17 cellular contexts compared by ENCODE assay signal in genomic region chr2:3637311-3637675, GRCh38. TPM values are rescaled to one million over a fixed set of nuclear protein-coding genes. Genes with fewer than 3 reads are reported as not detected.
DNase-seq lines count a peak whose midpoint lies in the region; ATAC-seq and TF ChIP-seq lines count a peak whose summit lies in the region.
"Had no signal": no experiment of that assay in that cellular context is flagged by ENCODE, and none has a peak within 500 bp of the region (broad histone marks: within the 10 kb centered on the region; RNA-seq: fewer than 3 reads in every experiment).

No MANE protein-coding gene starts in this region.

- POLR2A ChIA-PET in activated B cell treated with CpG ODN at 0.5 μM for 24 hours (lab: Charles Lee): no interaction called here

- no peak overlapping the region for H2AFZ ChIP-seq in neuronal stem cell (ENCODE audit: low read length)

- no peaks in the 10 kb centered on the region; the same call in 1 of the 2 replicates for H3K27me3 ChIP-seq in H7 (ENCODE audit: control insufficient read depth, insufficient read depth, low read length)
- H3K27me3 ChIP-seq in neuronal stem cell (ENCODE audit: control insufficient read depth in 3 of 3, insufficient read depth in 3 of 3, low read depth in 1 of 3, low read length in 3 of 3): peaks cover 0 to 16% (median 0%) of the 10 kb centered on the region in 3 experiments
- no peaks in the 10 kb centered on the region for H3K27me3 ChIP-seq in testis
- H3K27me3 ChIP-seq: Peyer's patch had no signal

- H2BK15ac ChIP-seq in neuronal stem cell (ENCODE audit: low read length): no peak overlapping the region

- ATAC-seq in activated B cell treated with CpG ODN at 0.5 μM for 24 hours (ENCODE audit: low read depth): no peak
- no peak for ATAC-seq in HG03108 (IDR thresholded peaks at IDR 0.05; ENCODE audit: unreplicated experiment)

- H3K4me3 Mint-ChIP-seq in activated B cell treated with CpG ODN at 0.5 μM for 24 hours: no peak overlapping the region
- H3K4me3 Mint-ChIP-seq: CD4-positive, CD25-positive, alpha-beta regulatory T cell had no signal

- H3K4me1 Mint-ChIP-seq in activated B cell treated with CpG ODN at 0.5 μM for 24 hours: no peaks in the 10 kb centered on the region
- H3K4me1 Mint-ChIP-seq: CD4-positive, CD25-positive, alpha-beta regulatory T cell had no signal

- H3K36me3 ChIP-seq in H7 (replicated peaks; ENCODE audit: control insufficient read depth, insufficient read depth, low read length): no peaks in the 10 kb centered on the region
- peaks cover 0 to 2% of the 10 kb centered on the region in 2 donors for H3K36me3 ChIP-seq in neuronal stem cell (replicated peaks in 1 of 2; ENCODE audit: control insufficient read depth in 2 of 2, insufficient read depth in 2 of 2, low read length in 2 of 2)
- H3K36me3 ChIP-seq in testis (ENCODE audit: low read depth, missing control alignments): no peaks in the 10 kb centered on the region
- H3K36me3 ChIP-seq: Peyer's patch had no signal

- H2BK120ac ChIP-seq in neuronal stem cell (ENCODE audit: low read depth, low read length): no peak overlapping the region

- no peak overlapping the region for H3K27ac Mint-ChIP-seq in activated B cell treated with CpG ODN at 0.5 μM for 24 hours

- CTCF ChIA-PET in activated B cell treated with CpG ODN at 0.5 μM for 24 hours (lab: Charles Lee): no interaction called here

- no peaks in the 10 kb centered on the region for H3K9me3 Mint-ChIP-seq in activated B cell treated with CpG ODN at 0.5 μM for 24 hours
- H3K9me3 Mint-ChIP-seq: CD4-positive, CD25-positive, alpha-beta regulatory T cell had no signal

- H3K9me3 ChIP-seq in neuronal stem cell (replicated peaks in 1 of 2; ENCODE audit: control insufficient read depth in 2 of 2, insufficient read depth in 1 of 2, low read depth in 1 of 2, low read length in 2 of 2) (no peaks in the 10 kb centered on the region), testis (no peaks in the 10 kb centered on the region)
- H3K9me3 ChIP-seq: Peyer's patch had no signal

- H3K27me3 Mint-ChIP-seq in activated B cell treated with CpG ODN at 0.5 μM for 24 hours: peaks cover 3% of the 10 kb centered on the region
- H3K27me3 Mint-ChIP-seq: CD4-positive, CD25-positive, alpha-beta regulatory T cell had no signal

- TF ChIP-seq CTCF in activated B cell treated with CpG ODN at 0.5 μM for 24 hours (IDR thresholded peaks at IDR 0.05) (no peak), testis (IDR thresholded peaks at IDR 0.05) (no peak)

- no CpG with 5 or more reads among the region's 11 CpGs for WGBS in neuronal stem cell (ENCODE audit: extremely low coverage in 2 of 2, insufficient read length in 2 of 2, insufficient replicate concordance in 1 of 2), 2 donors
- WGBS in testis, 2 donors: 94 to 95% methylated on average over 11 of the region's 11 CpGs

- no peaks in the 10 kb centered on the region for H3K36me3 Mint-ChIP-seq in activated B cell treated with CpG ODN at 0.5 μM for 24 hours (ENCODE audit: low read depth)
- H3K36me3 Mint-ChIP-seq: CD4-positive, CD25-positive, alpha-beta regulatory T cell had no signal

- no peak overlapping the region for H3K4me2 ChIP-seq in neuronal stem cell (ENCODE audit: insufficient read depth, low read length, poor library complexity, severe bottlenecking)
- H3K4me2 ChIP-seq: KMS-11 had no signal

- H2AK5ac ChIP-seq in neuronal stem cell (ENCODE audit: low read depth, low read length): no peak overlapping the region

- no peak for TF ChIP-seq POLR2A in testis (IDR thresholded peaks at IDR 0.05)

- no peak overlapping the region for H4K8ac ChIP-seq in neuronal stem cell (ENCODE audit: low read depth, low read length)

- DNase-seq in H7 (peak; percentile 13), activated B cell treated with CpG ODN at 0.5 μM for 24 hours (peak; percentile 0), neuronal stem cell (ENCODE audit: low spot score) (no peak), testis (peak; percentile 9), amygdala (lab: John Stamatoyannopoulos, UW) (no peak), GM03348 (ENCODE audit: low spot score) (no peak)
- DNase-seq: CD4-positive, CD25-positive, alpha-beta regulatory T cell; EL; NCI-H1436 treated with DMSO at 0.1 percent for 48 hours; NCI-H2081; NCI-H524; SHP77 had no signal

- H3K4me3 ChIP-seq in H7 (ENCODE audit: insufficient read depth, low read depth, low read length): no peak overlapping the region
- no peak overlapping the region for H3K4me3 ChIP-seq in neuronal stem cell (ENCODE audit: low read length in 2 of 2)
- H3K4me3 ChIP-seq in testis: no peak overlapping the region
- H3K4me3 ChIP-seq: Peyer's patch had no signal

- no peak overlapping the region for H3K9ac ChIP-seq in neuronal stem cell (ENCODE audit: low read depth, low read length, poor library complexity)
- H3K9ac ChIP-seq: KMS-11 had no signal

- H3K23ac ChIP-seq in neuronal stem cell (ENCODE audit: low read depth, low read length, poor library complexity): peak overlapping the region; percentile 22

- no peak overlapping the region for H2BK5ac ChIP-seq in neuronal stem cell (ENCODE audit: low read length)

- H3K18ac ChIP-seq in neuronal stem cell (ENCODE audit: low read length): no peak overlapping the region

- no peak overlapping the region for H3K14ac ChIP-seq in neuronal stem cell (ENCODE audit: low read length)

- H3K4me1 ChIP-seq in neuronal stem cell (ENCODE audit: control insufficient read depth in 2 of 2, insufficient read depth in 1 of 2, low read depth in 1 of 2, low read length in 2 of 2): no peaks in the 10 kb centered on the region
- H3K4me1 ChIP-seq in testis: peaks cover 12% of the 10 kb centered on the region
- H3K4me1 ChIP-seq: Peyer's patch had no signal

- H3K4ac ChIP-seq in neuronal stem cell (ENCODE audit: low read length): no peak overlapping the region

- no peak overlapping the region for H4K91ac ChIP-seq in neuronal stem cell (ENCODE audit: low read depth, low read length, poor library complexity)

- peaks cover 1% of the 10 kb centered on the region for H3K79me1 ChIP-seq in neuronal stem cell (ENCODE audit: low read depth, low read length)

- peak overlapping the region; percentile 52 for H2BK12ac ChIP-seq in neuronal stem cell (ENCODE audit: low read length)

- intact Hi-C loops in activated B cell treated with CpG ODN at 0.5 μM for 24 hours (cut with micrococcal nuclease): no loop called here
- intact Hi-C loops in testis (cut with DNase I; ENCODE audit: low total_unique reads): no loop called here

- H3K27ac ChIP-seq in neuronal stem cell (replicated peaks; ENCODE audit: low read length): no peak overlapping the region
- no peak overlapping the region for H3K27ac ChIP-seq in testis
- H3K27ac ChIP-seq: KMS-11, Peyer's patch had no signal

RNA-seq across cellular contexts. Expression of gene ALLC, which starts 20.7 kb away (rescaled TPM):
- not detected in 2 replicates for total RNA-seq in H7 (2014; rRNA removed; shearing (Covaris generic))
- not detected in 2 replicates for total RNA-seq in activated B cell treated with CpG ODN at 0.5 μM for 24 hours
- polyA plus RNA-seq in neuronal stem cell (2013, experiment 1 of 2): not detected
- 0.08 TPM for polyA plus RNA-seq in neuronal stem cell (2013, experiment 2 of 2)
- total RNA-seq in testis: 10 to 100 TPM in 1 of 2 donors, 1 to 10 TPM in 1; 8.1 to 18.5 TPM
- polyA plus RNA-seq in testis (ENCODE audit: insufficient read depth, low read depth, low replicate concordance): 35.1 TPM
- total RNA-seq: CD4-positive, CD25-positive, alpha-beta regulatory T cell; H4; M059J; Peyer's patch had no signal
- polyA plus RNA-seq: CD4-positive, CD25-positive, alpha-beta regulatory T cell had no signal

RNA-seq across cellular contexts. Expression of gene COLEC11, which starts 42.4 kb away (rescaled TPM):
- 0.07 TPM in 1 of 2 replicates, not detected in the other for total RNA-seq in H7 (2014; rRNA removed; shearing (Covaris generic))
- total RNA-seq in activated B cell treated with CpG ODN at 0.5 μM for 24 hours (not detected in 2 replicates), testis (10 to 100 TPM; 15.4 to 15.8 TPM)
- polyA plus RNA-seq in neuronal stem cell (2013, experiment 1 of 2): 0.82 TPM
- polyA plus RNA-seq in neuronal stem cell (2013, experiment 2 of 2): 0.97 TPM
- 12.7 TPM for polyA plus RNA-seq in testis (ENCODE audit: insufficient read depth, low read depth, low replicate concordance)
- total RNA-seq: CD4-positive, CD25-positive, alpha-beta regulatory T cell; H4 had no signal
- polyA plus RNA-seq: CD4-positive, CD25-positive, alpha-beta regulatory T cell had no signal

Comparison
In these comparisons a context has a peak if more than half of its experiments do, and no peak if none do; other contexts are left out.
1. DNase-seq: peak in H7 (single experiment), activated B cell treated with CpG ODN at 0.5 μM for 24 hours (single experiment) and testis (single experiment); none in neuronal stem cell (single experiment), amygdala (0 of 56) and GM03348 (single experiment).
2. RNA of gene COLEC11, which starts 42.4 kb away (total RNA-seq): 15.4 to 15.8 TPM in testis; not detected in activated B cell treated with CpG ODN at 0.5 μM for 24 hours and 0.07 TPM in H7; every median in the first group is over 10 times any median in the second.